ENCODE assay signal across 8 cellular contexts in genomic region chr6:34756513-34756856, GRCh38. TPM values are rescaled to one million over a fixed set of nuclear protein-coding genes. Genes with fewer than 3 reads are reported as not detected.
DNase-seq lines count a peak whose midpoint lies in the region; ATAC-seq, FAIRE-seq and TF ChIP-seq lines count a peak whose summit lies in the region.
"Not testable (repeated sequence)": the region's sequence is repeated elsewhere in the genome, so short reads cannot be mapped to it uniquely, and the experiment has no call there.

No MANE protein-coding gene starts in this region.

- intact Hi-C loops in A673 (cut with micrococcal nuclease; ENCODE audit: unreplicated experiment): not testable (repeated sequence)
- intact Hi-C loops in HepG2 (cut with micrococcal nuclease; ENCODE audit: unreplicated experiment): loop anchor here (2.0 to 5.0 kb wide), 3 partner anchors 36 to 84 kb away; partner anchors contain the start of genes BLTP3A and ILRUN

- not testable (repeated sequence) for TF ChIP-seq RAD21 in HepG2 (CRISPR knock-in tag; IDR thresholded peaks at IDR 0.05)

- DNase-seq in A673 (ENCODE audit: low spot score) (peak; percentile 26), MV-4-11 (lab: John Stamatoyannopoulos, UW) (peak; percentile 29), RKO (ENCODE audit: low spot score) (peak; percentile 70)
- peak; percentile 26 for DNase-seq in activated CD8-positive, alpha-beta memory T cell treated with anti-CD3 and anti-CD28 coated beads, Interleukin-2, amount 50 U/mL, for 4 hours
- DNase-seq in effector memory CD8-positive, alpha-beta T cell: peak; percentile 22 to 40 (median 29)
- DNase-seq in HepG2 (ENCODE audit: low spot score): not testable (repeated sequence)

- not testable (repeated sequence) for H3K9me3 Mint-ChIP-seq in effector memory CD8-positive, alpha-beta T cell

- H3K4me1 ChIP-seq in A673 (ENCODE audit: insufficient read depth, low read length, poor library complexity, severe bottlenecking); skeletal muscle satellite cell (ENCODE audit: control insufficient read depth, insufficient read depth, low read length): not testable (repeated sequence)
- peaks cover 24% of the 10 kb centered on the region for H3K4me1 ChIP-seq in HepG2 (ENCODE audit: insufficient read depth, low read length)

- H3K4me3 Mint-ChIP-seq in effector memory CD8-positive, alpha-beta T cell: not testable (repeated sequence)

- TF ChIP-seq CTCF in A673 (conservative IDR thresholded peaks at IDR 0.05; ENCODE audit: low read depth, low read length) (0 out of 2 replicates have a peak, but pooled peaks have one; percentile 29), GM12875 (IDR thresholded peaks at IDR 0.05; ENCODE audit: borderline replicate concordance, insufficient read depth, low read depth, low read length) (peak; percentile 43; the same call in 1 of the 2 replicates), HepG2 (CRISPR knock-in tag; IDR thresholded peaks at IDR 0.05) (peak; percentile 52)

- H4K20me1 ChIP-seq in HepG2 (ENCODE audit: insufficient read depth, low read length): not testable (repeated sequence)

- not testable (repeated sequence) for FAIRE-seq in HepG2 (lab: Jason Lieb, UNC)

- CTCF ChIA-PET in A673 (lab: Charles Lee); HepG2 (lab: Yijun Ruan, JAX; ENCODE audit: low intra/inter-chr PET ratio, low total read pairs): not testable (repeated sequence)

- not testable (repeated sequence) for H3K36me3 Mint-ChIP-seq in effector memory CD8-positive, alpha-beta T cell (ENCODE audit: insufficient read depth)

- 57% methylated on average over 17 of the region's 17 CpGs for WGBS in HepG2 (ENCODE audit: low lambda C conversion rate)

- not testable (repeated sequence) for H3K9me3 ChIP-seq in A673 (ENCODE audit: low read depth, low read length, poor library complexity, severe bottlenecking); HepG2 (ENCODE audit: low read length); skeletal muscle satellite cell (replicated peaks; ENCODE audit: low read length)

- H3K4me1 Mint-ChIP-seq in effector memory CD8-positive, alpha-beta T cell (ENCODE audit: low read depth in 2 of 2): not testable (repeated sequence)

- not testable (repeated sequence) for TF ChIP-seq POLR2A in HepG2 (IDR thresholded peaks at IDR 0.05; ENCODE audit: insufficient read depth in 1 of 2, low read depth in 2 of 2, low read length in 2 of 2)

- H3K4me3 ChIP-seq in A673 (ENCODE audit: low read depth, low read length, poor library complexity, severe bottlenecking): peak overlapping the region; percentile 77
- H3K4me3 ChIP-seq in GM12875 (ENCODE audit: low read depth, low read length): peak overlapping the region; percentile 56
- H3K4me3 ChIP-seq in HepG2 (replicated peaks in 1 of 3; ENCODE audit: insufficient read depth in 1 of 3, low read depth in 2 of 3, low read length in 3 of 3): peak overlapping the region; percentile 74 to 94 (median 94)
- H3K4me3 ChIP-seq in skeletal muscle satellite cell (ENCODE audit: low read length): peak overlapping the region; percentile 95

- H3K27me3 Mint-ChIP-seq in effector memory CD8-positive, alpha-beta T cell: not testable (repeated sequence)

- H2AFZ ChIP-seq in HepG2 (ENCODE audit: low read length): not testable (repeated sequence)

- H3K4me2 ChIP-seq in HepG2 (ENCODE audit: low read depth, low read length): peak overlapping the region; percentile 80
- H3K4me2 ChIP-seq in skeletal muscle satellite cell (ENCODE audit: low read length): peak overlapping the region; percentile 94

- not testable (repeated sequence) for H3K27ac Mint-ChIP-seq in effector memory CD8-positive, alpha-beta T cell

- H3K27ac ChIP-seq in A673 (ENCODE audit: low read depth, low read length, poor library complexity, severe bottlenecking) (peak overlapping the region; percentile 88), HepG2 (ENCODE audit: extremely low read length, insufficient read depth, low read length) (peak overlapping the region; percentile 88)

- not testable (repeated sequence) for H3K36me3 ChIP-seq in A673 (ENCODE audit: insufficient read depth, low read length, poor library complexity, severe bottlenecking); skeletal muscle satellite cell (ENCODE audit: insufficient read depth, low read length)
- H3K36me3 ChIP-seq in HepG2 (replicated peaks in 1 of 2; ENCODE audit: control insufficient read depth in 1 of 2, insufficient read depth in 2 of 2, low read length in 2 of 2): peaks cover 0 to 16% of the 10 kb centered on the region in 2 experiments; a peak in 2 of 5 replicates

- H3K27me3 ChIP-seq in A673 (replicated peaks; ENCODE audit: insufficient read depth, low read depth, low read length, poor library complexity); HepG2 (ENCODE audit: control insufficient read depth in 1 of 2, insufficient read depth in 2 of 2, low read length in 2 of 2); skeletal muscle satellite cell (ENCODE audit: control insufficient read depth, insufficient read depth, low read length): not testable (repeated sequence)

- ATAC-seq in effector memory CD8-positive, alpha-beta T cell (replicated peaks): peak; percentile 31
- peak; percentile 28 for ATAC-seq in HepG2

- H3K9ac ChIP-seq in HepG2 (ENCODE audit: insufficient read depth, low read depth, low read length): peak overlapping the region; percentile 98
- peak overlapping the region; percentile 98 for H3K9ac ChIP-seq in skeletal muscle satellite cell (ENCODE audit: low read depth, low read length)

- in situ Hi-C loops in HepG2 (cut with HindIII; ENCODE audit: extremely low pct_ligation_motif_present, low pct_unique_long_range_greater_than_20kb): not testable (repeated sequence)

- not testable (repeated sequence) for TF ChIP-seq EP300 in HepG2 (IDR thresholded peaks at IDR 0.05; ENCODE audit: low read depth in 2 of 2, low read length in 2 of 2); HepG2 (CRISPR knock-in tag; IDR thresholded peaks at IDR 0.05; ENCODE audit: borderline replicate concordance)

- peaks cover 39% of the 10 kb centered on the region for H3K79me2 ChIP-seq in HepG2 (ENCODE audit: insufficient read depth, low read length)

- POLR2A ChIA-PET in A673 (lab: Charles Lee; ENCODE audit: low non-redundant PET) (interaction anchor here (0.5 to 0.9 kb wide), 2 partner anchors 25 to 37 kb away, joined by 3 to 5 read pairs; no protein-coding TSS in a partner anchor), HepG2 (lab: Yijun Ruan, JAX) (interaction anchor here (0.6 to 3.0 kb wide), 22 partner anchors 8 to 366 kb away, joined by 3 to 53 read pairs (median 4); partner anchors contain the start of genes ANKS1A, BLTP3A, ILRUN and TAF11)

- not testable (repeated sequence) for BruUV-seq in A673 (replicated peaks; lab: Mats Ljungman, UMichigan); HepG2 (replicated peaks; lab: Mats Ljungman, UMichigan)

RNA-seq across cellular contexts. Expression of gene SNRPC, which starts 0.8 kb away (rescaled TPM):
- total RNA-seq in A673 (2021) (211 and 231 TPM in 2 replicates), HepG2 (2016; rRNA removed; fragmentation: Illumina TruSeq; extraction: Trizol) (291 and 370 TPM in 2 replicates)
- total RNA-seq in HepG2 (2016; cell fraction: cytosol; rRNA removed; fragmentation: Illumina TruSeq; extraction: Trizol; ENCODE audit: low read depth): 161 and 169 TPM in 2 replicates
- total RNA-seq in HepG2 (2016; cell fraction: insoluble cytoplasmic fraction; rRNA removed; fragmentation: Illumina TruSeq; extraction: Trizol): 295 and 368 TPM in 2 replicates
- total RNA-seq in HepG2 (2016; cell fraction: membrane; rRNA removed; fragmentation: Illumina TruSeq; extraction: Trizol): 135 and 139 TPM in 2 replicates
- 91.8 and 101 TPM in 2 replicates for total RNA-seq in HepG2 (2016; cell fraction: nucleus; rRNA removed; fragmentation: Illumina TruSeq; extraction: Trizol)
- 212 and 226 TPM in 2 replicates for polyA plus RNA-seq in HepG2 (2011; rRNA removed)
- 294 and 326 TPM in 2 replicates for polyA plus RNA-seq in HepG2 (2011; cell fraction: cytosol; rRNA removed)
- 83.3 and 97.3 TPM in 2 replicates for polyA plus RNA-seq in HepG2 (2011; cell fraction: nucleus; rRNA removed)
- polyA plus RNA-seq in HepG2 (2012): 181 and 228 TPM in 2 replicates
- polyA plus RNA-seq in HepG2 (2016; cell fraction: cytosol; fragmentation: Illumina TruSeq; extraction: Trizol; ENCODE audit: low read depth): 220 TPM in 2 replicates
- polyA plus RNA-seq in HepG2 (2016; cell fraction: insoluble cytoplasmic fraction; fragmentation: Illumina TruSeq; extraction: Trizol; ENCODE audit: low read depth): 479 and 482 TPM in 2 replicates
- polyA plus RNA-seq in HepG2 (2016; cell fraction: membrane; fragmentation: Illumina TruSeq; extraction: Trizol; ENCODE audit: low read depth): 152 TPM in 2 replicates
- polyA plus RNA-seq in HepG2 (2016; cell fraction: nucleus; fragmentation: Illumina TruSeq; extraction: Trizol; ENCODE audit: insufficient read depth, low read depth): 204 and 206 TPM in 2 replicates
- polyA minus RNA-seq in HepG2 (2011; rRNA and poly(A)+ RNA removed; ENCODE audit: low replicate concordance): 113 and 123 TPM in 2 replicates
- polyA minus RNA-seq in HepG2 (2011; cell fraction: cytosol; rRNA and poly(A)+ RNA removed): 55.6 and 55.7 TPM in 2 replicates
- 29.7 and 31.5 TPM in 2 replicates for polyA minus RNA-seq in HepG2 (2011; cell fraction: nucleus; rRNA and poly(A)+ RNA removed)
- total RNA-seq in skeletal muscle satellite cell (2012; rRNA removed): 76.0 and 120 TPM in 2 replicates

RNA-seq across cellular contexts. Expression of gene BLTP3A, which starts 35.4 kb away (rescaled TPM):
- total RNA-seq in A673 (2021): 20.4 and 25.3 TPM in 2 replicates
- total RNA-seq in HepG2 (2016; rRNA removed; fragmentation: Illumina TruSeq; extraction: Trizol): 24.0 and 39.3 TPM in 2 replicates
- total RNA-seq in HepG2 (2016; cell fraction: cytosol; rRNA removed; fragmentation: Illumina TruSeq; extraction: Trizol; ENCODE audit: low read depth): 3.3 and 3.4 TPM in 2 replicates
- total RNA-seq in HepG2 (2016; cell fraction: insoluble cytoplasmic fraction; rRNA removed; fragmentation: Illumina TruSeq; extraction: Trizol): 23.0 and 35.8 TPM in 2 replicates
- total RNA-seq in HepG2 (2016; cell fraction: membrane; rRNA removed; fragmentation: Illumina TruSeq; extraction: Trizol): 12.6 and 13.4 TPM in 2 replicates
- total RNA-seq in HepG2 (2016; cell fraction: nucleus; rRNA removed; fragmentation: Illumina TruSeq; extraction: Trizol): 23.1 and 25.2 TPM in 2 replicates
- 21.3 and 22.1 TPM in 2 replicates for polyA plus RNA-seq in HepG2 (2011; rRNA removed)
- 15.5 and 17.2 TPM in 2 replicates for polyA plus RNA-seq in HepG2 (2011; cell fraction: cytosol; rRNA removed)
- polyA plus RNA-seq in HepG2 (2011; cell fraction: nucleus; rRNA removed): 16.7 and 19.3 TPM in 2 replicates
- 19.5 and 21.0 TPM in 2 replicates for polyA plus RNA-seq in HepG2 (2012)
- polyA plus RNA-seq in HepG2 (2016; cell fraction: cytosol; fragmentation: Illumina TruSeq; extraction: Trizol; ENCODE audit: low read depth): 1.2 and 1.3 TPM in 2 replicates
- polyA plus RNA-seq in HepG2 (2016; cell fraction: insoluble cytoplasmic fraction; fragmentation: Illumina TruSeq; extraction: Trizol; ENCODE audit: low read depth): 21.1 and 22.6 TPM in 2 replicates
- polyA plus RNA-seq in HepG2 (2016; cell fraction: membrane; fragmentation: Illumina TruSeq; extraction: Trizol; ENCODE audit: low read depth): 3.2 and 3.9 TPM in 2 replicates
- polyA plus RNA-seq in HepG2 (2016; cell fraction: nucleus; fragmentation: Illumina TruSeq; extraction: Trizol; ENCODE audit: insufficient read depth, low read depth): 21.8 and 24.2 TPM in 2 replicates
- 55.6 and 84.9 TPM in 2 replicates for polyA minus RNA-seq in HepG2 (2011; rRNA and poly(A)+ RNA removed; ENCODE audit: low replicate concordance)
- polyA minus RNA-seq in HepG2 (2011; cell fraction: cytosol; rRNA and poly(A)+ RNA removed): 37.8 and 45.9 TPM in 2 replicates
- polyA minus RNA-seq in HepG2 (2011; cell fraction: nucleus; rRNA and poly(A)+ RNA removed): 30.8 and 44.8 TPM in 2 replicates
- total RNA-seq in skeletal muscle satellite cell (2012; rRNA removed): 5.5 and 5.6 TPM in 2 replicates

RNA-seq across cellular contexts. Expression of gene ILRUN, which starts 59.9 kb away (rescaled TPM):
- total RNA-seq in A673 (2021) (58.4 and 66.5 TPM in 2 replicates), HepG2 (2016; rRNA removed; fragmentation: Illumina TruSeq; extraction: Trizol) (66.6 and 90.8 TPM in 2 replicates)
- 20.3 and 22.0 TPM in 2 replicates for total RNA-seq in HepG2 (2016; cell fraction: cytosol; rRNA removed; fragmentation: Illumina TruSeq; extraction: Trizol; ENCODE audit: low read depth)
- 66.5 and 79.2 TPM in 2 replicates for total RNA-seq in HepG2 (2016; cell fraction: insoluble cytoplasmic fraction; rRNA removed; fragmentation: Illumina TruSeq; extraction: Trizol)
- 93.9 and 107 TPM in 2 replicates for total RNA-seq in HepG2 (2016; cell fraction: membrane; rRNA removed; fragmentation: Illumina TruSeq; extraction: Trizol)
- 37.4 and 39.5 TPM in 2 replicates for total RNA-seq in HepG2 (2016; cell fraction: nucleus; rRNA removed; fragmentation: Illumina TruSeq; extraction: Trizol)
- polyA plus RNA-seq in HepG2 (2011; rRNA removed): 45.5 and 50.6 TPM in 2 replicates
- polyA plus RNA-seq in HepG2 (2011; cell fraction: cytosol; rRNA removed): 39.2 and 46.8 TPM in 2 replicates
- polyA plus RNA-seq in HepG2 (2011; cell fraction: nucleus; rRNA removed): 18.1 and 22.0 TPM in 2 replicates
- polyA plus RNA-seq in HepG2 (2012): 76.7 and 76.9 TPM in 2 replicates
- 23.8 and 24.6 TPM in 2 replicates for polyA plus RNA-seq in HepG2 (2016; cell fraction: cytosol; fragmentation: Illumina TruSeq; extraction: Trizol; ENCODE audit: low read depth)
- polyA plus RNA-seq in HepG2 (2016; cell fraction: insoluble cytoplasmic fraction; fragmentation: Illumina TruSeq; extraction: Trizol; ENCODE audit: low read depth): 79.1 and 86.9 TPM in 2 replicates
- 82.0 and 93.2 TPM in 2 replicates for polyA plus RNA-seq in HepG2 (2016; cell fraction: membrane; fragmentation: Illumina TruSeq; extraction: Trizol; ENCODE audit: low read depth)
- polyA plus RNA-seq in HepG2 (2016; cell fraction: nucleus; fragmentation: Illumina TruSeq; extraction: Trizol; ENCODE audit: insufficient read depth, low read depth): 42.3 and 46.6 TPM in 2 replicates
- 122 and 124 TPM in 2 replicates for polyA minus RNA-seq in HepG2 (2011; rRNA and poly(A)+ RNA removed; ENCODE audit: low replicate concordance)
- 45.1 and 48.4 TPM in 2 replicates for polyA minus RNA-seq in HepG2 (2011; cell fraction: cytosol; rRNA and poly(A)+ RNA removed)
- 27.2 and 30.5 TPM in 2 replicates for polyA minus RNA-seq in HepG2 (2011; cell fraction: nucleus; rRNA and poly(A)+ RNA removed)
- total RNA-seq in skeletal muscle satellite cell (2012; rRNA removed): 25.9 and 26.4 TPM in 2 replicates
